In the genomic region with DNA sequence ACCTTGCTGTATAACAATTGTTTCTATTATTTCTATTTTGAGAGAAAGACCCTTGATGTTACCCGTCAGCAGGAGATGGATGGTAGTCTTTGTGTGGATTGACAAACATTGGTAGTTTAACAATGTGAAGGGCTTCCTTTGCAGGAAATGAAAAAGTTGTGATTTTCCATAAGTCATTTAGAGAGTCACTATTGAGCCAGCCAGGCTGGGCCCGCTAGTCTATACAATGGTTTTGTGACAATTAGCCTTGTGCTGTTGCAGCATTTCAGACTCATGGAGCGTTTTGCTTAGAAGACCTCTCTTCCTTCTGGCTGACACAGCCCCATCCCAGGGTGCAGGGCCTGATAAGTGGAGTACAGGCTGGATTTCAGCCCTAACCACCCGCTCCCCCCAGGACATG, we compare ENCODE assay signal across 11 cellular contexts. TPM values are rescaled to one million over a fixed set of nuclear protein-coding genes. Genes with fewer than 3 reads are reported as not detected.
DNase-seq lines count a peak whose midpoint lies in the region; ATAC-seq and TF ChIP-seq lines count a peak whose summit lies in the region.
"Had no signal": no experiment of that assay in that cellular context is flagged by ENCODE, and none has a peak within 500 bp of the region (broad histone marks: within the 10 kb centered on the region; RNA-seq: fewer than 3 reads in every experiment).

No MANE protein-coding gene starts in this region.

- H3K27ac Mint-ChIP-seq in IgD-negative memory B cell = peak overlapping the region; percentile 28 to 86 (median 85)

- peaks cover 19% of the 10 kb centered on the region for H3K36me3 Mint-ChIP-seq in IgD-negative memory B cell

- DNase-seq in DMS53 (lab: John Stamatoyannopoulos, UW) (peak; percentile 48), DMS53 treated with DMSO at 0.1 percent for 48 hours (lab: John Stamatoyannopoulos, UW; ENCODE audit: unreplicated experiment) (no peak), esophagus squamous epithelium (lab: John Stamatoyannopoulos, UW) (no peak), NCI-H748 treated with DMSO at 0.1 percent for 48 hours (lab: John Stamatoyannopoulos, UW) (no peak)
- DNase-seq: 8988T, NCI-H2081, SW 1271 had no signal

- no peak for TF ChIP-seq CTCF in esophagus squamous epithelium (IDR thresholded peaks at IDR 0.05)

- no peak for TF ChIP-seq POLR2A in esophagus squamous epithelium (IDR thresholded peaks at IDR 0.05)

- no peaks in the 10 kb centered on the region for H3K9me3 ChIP-seq in esophagus squamous epithelium

- no peaks in the 10 kb centered on the region for H3K27me3 Mint-ChIP-seq in IgD-negative memory B cell

- peaks cover 15 to 69% (median 47%) of the 10 kb centered on the region in 3 donors for H3K4me1 ChIP-seq in esophagus squamous epithelium

- ATAC-seq in HG03460 (IDR thresholded peaks at IDR 0.05; ENCODE audit: unreplicated experiment) = no peak
- ATAC-seq in GM18909 (IDR thresholded peaks at IDR 0.05; ENCODE audit: poor library complexity, unreplicated experiment) = no peak

- no peaks in the 10 kb centered on the region for H3K9me3 Mint-ChIP-seq in IgD-negative memory B cell

- peak overlapping the region; percentile 64 to 88 (median 78) for H3K4me3 Mint-ChIP-seq in IgD-negative memory B cell

- H3K36me3 ChIP-seq in esophagus squamous epithelium = no peaks in the 10 kb centered on the region

- H3K4me1 Mint-ChIP-seq in IgD-negative memory B cell = peaks cover 48 to 61% (median 49%) of the 10 kb centered on the region in 3 donors

- intact Hi-C loops in esophagus squamous epithelium (cut with DNase I) = no loop called here

- H3K27me3 ChIP-seq in esophagus squamous epithelium = no peaks in the 10 kb centered on the region

- 74 to 82% methylated on average over 3 to 4 of the region's 4 CpGs for WGBS in esophagus squamous epithelium, 2 donors

- H3K27ac ChIP-seq in esophagus squamous epithelium (peak overlapping the region; percentile 42 to 75 (median 62)), skin epidermis (peak overlapping the region in 17 of 21 experiments; percentile 2 to 81 (median 48))

- H3K4me3 ChIP-seq in esophagus squamous epithelium = no peak overlapping the region
- no peak overlapping the region for H3K4me3 ChIP-seq in skin epidermis

RNA-seq across cellular contexts. Expression of gene SLC38A2, which starts 18.3 kb away (rescaled TPM):
- polyA plus RNA-seq in IgD-negative memory B cell = 51.1 TPM
- total RNA-seq in esophagus squamous epithelium = 100 to 1,000 TPM; 242 to 468 (median 286) TPM
